Comparison of ENCODE assay signal across 34 cellular contexts in the genomic region with DNA sequence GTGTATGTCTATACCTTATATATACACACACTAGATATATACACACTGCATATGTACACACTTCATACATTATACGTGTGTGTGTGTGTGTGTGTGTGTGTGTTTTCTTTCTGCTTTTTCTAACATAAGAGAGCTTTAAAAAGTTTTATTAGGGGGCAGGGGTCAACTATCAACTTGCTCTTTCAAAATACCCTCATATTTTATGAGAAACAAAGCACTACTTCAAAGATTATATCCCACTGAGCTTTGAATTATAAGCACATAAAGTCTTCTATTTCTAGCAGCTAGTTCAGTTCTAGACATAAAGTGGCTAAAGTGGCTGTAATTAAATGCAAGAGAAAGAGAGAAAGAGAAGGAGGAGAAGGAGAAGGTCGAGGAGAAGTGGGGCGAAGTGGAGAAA.
"Had no signal": no experiment of that assay in that cellular context is flagged by ENCODE, and none has a peak within 500 bp of the region (broad histone marks: within the 10 kb centered on the region; RNA-seq: fewer than 3 reads in every experiment).

No MANE protein-coding gene starts in this region.

- DNase-seq: Karpas-422, Kasumi-1, MG63, MM.1S, MV-4-11, NCI-H1048, NCI-H1092, NCI-H1092 treated with DMSO at 0.1 percent for 48 hours, NCI-H1105, NCI-H1105 treated with DMSO at 0.1 percent for 48 hours, NCI-H1417, NCI-H1417 treated with DMSO at 0.1 percent for 48 hours, NCI-H1436, NCI-H146, NCI-H1694, NCI-H1694 treated with DMSO at 0.1 percent for 48 hours, NCI-H187, NCI-H187 treated with DMSO at 0.1 percent for 48 hours, NCI-H1930, NCI-H2029, NCI-H2029 treated with DMSO at 0.1 percent for 48 hours, NCI-H2081, NCI-H2081 treated with DMSO at 0.1 percent for 48 hours, NCI-H2107, NCI-H2171, NCI-H2171 treated with DMSO at 0.1 percent for 48 hours, NCI-H2227 treated with DMSO at 0.1 percent for 48 hours, NCI-H226, NCI-H345, NCI-H446, NCI-H446 treated with DMSO at 0.1 percent for 48 hours, NCI-H510A, NCI-H510A treated with DMSO at 0.1 percent for 48 hours had no signal

- H3K4me2 ChIP-seq: KMS-11 had no signal

- H3K9me3 ChIP-seq: MG63 had no signal

- H3K4me3 ChIP-seq: MG63 had no signal

- H3K27ac ChIP-seq: KMS-11 had no signal

- H3K9ac ChIP-seq: KMS-11 had no signal

- H3K36me3 ChIP-seq: MG63 had no signal

- H3K27me3 ChIP-seq: MG63 had no signal
